Comparison of ENCODE assay signal across 16 cellular contexts in the genomic region with DNA sequence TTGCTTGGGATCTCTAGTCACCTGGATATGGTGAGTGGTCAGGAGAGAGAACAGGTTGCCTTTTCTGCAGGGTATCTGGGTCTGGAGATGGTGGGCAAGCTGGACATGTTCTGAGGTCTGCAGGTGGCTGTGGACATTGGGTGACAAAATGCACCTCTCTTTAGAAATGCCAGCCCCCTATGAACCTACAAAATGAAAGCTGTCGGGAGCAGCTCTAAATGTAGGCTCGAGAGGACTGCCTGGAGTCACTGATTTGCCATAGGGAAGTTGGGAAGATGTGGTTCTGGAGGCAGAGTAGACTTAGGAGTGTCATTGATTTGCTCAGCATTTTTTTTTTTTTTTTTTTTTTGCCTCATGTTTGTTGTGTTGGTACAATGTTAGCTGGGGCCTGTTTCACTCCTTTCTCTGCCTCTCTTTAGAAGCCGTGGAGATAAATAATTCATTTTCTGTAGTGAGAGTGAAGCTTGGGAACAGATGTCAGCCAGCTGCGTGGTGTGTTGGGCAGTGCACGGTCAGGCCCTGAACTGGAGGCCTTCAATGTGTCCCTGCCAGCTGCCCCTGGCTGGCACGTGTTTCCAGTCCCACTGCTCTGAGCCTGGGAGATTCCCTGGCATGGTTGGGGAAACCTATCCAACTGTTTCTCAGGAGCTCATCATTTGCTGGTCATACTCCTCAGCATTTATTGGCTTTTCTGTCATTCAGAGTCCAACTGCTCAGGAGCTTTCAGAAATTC. TPM values are rescaled to one million over a fixed set of nuclear protein-coding genes. Genes with fewer than 3 reads are reported as not detected.
DNase-seq lines count a peak whose midpoint lies in the region; ATAC-seq and TF ChIP-seq lines count a peak whose summit lies in the region.
"Had no signal": no experiment of that assay in that cellular context is flagged by ENCODE, and none has a peak within 500 bp of the region (broad histone marks: within the 10 kb centered on the region; RNA-seq: fewer than 3 reads in every experiment).

No MANE protein-coding gene starts in this region.

- ATAC-seq in HG02938 (IDR thresholded peaks at IDR 0.05; ENCODE audit: unreplicated experiment) (no peak), GM21526 (IDR thresholded peaks at IDR 0.05; ENCODE audit: low FRiP score, unreplicated experiment) (no peak), GM21737 (IDR thresholded peaks at IDR 0.05; ENCODE audit: unreplicated experiment) (no peak)

- no peak overlapping the region for H3K4me3 Mint-ChIP-seq in progenitor cell of endocrine pancreas (ENCODE audit: low read depth)
- H3K4me3 Mint-ChIP-seq: neural progenitor cell had no signal

- peaks cover 29% of the 10 kb centered on the region for H3K4me1 Mint-ChIP-seq in progenitor cell of endocrine pancreas (ENCODE audit: low read depth)

- H3K9me3 Mint-ChIP-seq in progenitor cell of endocrine pancreas (ENCODE audit: low read depth) = no peaks in the 10 kb centered on the region

- H3K36me3 Mint-ChIP-seq in progenitor cell of endocrine pancreas (ENCODE audit: insufficient read depth) = peaks cover 3% of the 10 kb centered on the region

- H3K27ac Mint-ChIP-seq in progenitor cell of endocrine pancreas = no peak overlapping the region
- H3K27ac Mint-ChIP-seq: neural progenitor cell had no signal

- H3K27me3 Mint-ChIP-seq in progenitor cell of endocrine pancreas = no peaks in the 10 kb centered on the region

- no peak for TF ChIP-seq CTCF in coronary artery (IDR thresholded peaks at IDR 0.05)
- no peak for TF ChIP-seq CTCF in progenitor cell of endocrine pancreas (IDR thresholded peaks at IDR 0.05; ENCODE audit: unreplicated experiment)

- no peak overlapping the region for H3K4me3 ChIP-seq in coronary artery
- H3K4me3 ChIP-seq: HAP-1, neural progenitor cell, SK-N-MC had no signal

- DNase-seq in LHCN-M2 (ENCODE audit: low read depth) (peak; percentile 86), coronary artery (ENCODE audit: low spot score) (peak; percentile 69), kidney glomerular epithelial cell (lab: John Stamatoyannopoulos, UW) (peak; percentile 9), retina (peak; percentile 56), progenitor cell of endocrine pancreas (ENCODE audit: low spot score, unreplicated experiment) (no peak)
- DNase-seq: cortex of kidney; NCI-H1436 treated with DMSO at 0.1 percent for 48 hours; NCI-H82; stimulated activated CD4-positive, alpha-beta T cell treated with anti-CD3 and anti-CD28 coated beads, Interleukin-1b, Interleukin-23, amount 100 ng/mL, for 48 hours; WERI-Rb-1 had no signal

- peak overlapping the region; percentile 47 to 53 for H3K27ac ChIP-seq in coronary artery
- H3K27ac ChIP-seq: neural progenitor cell, SK-N-MC, WERI-Rb-1 had no signal

RNA-seq across cellular contexts. Expression of gene RGS3, which starts 5.4 kb away (rescaled TPM):
- total RNA-seq in LHCN-M2 (2014; rRNA removed) (137 and 144 TPM in 2 replicates), progenitor cell of endocrine pancreas (39.3 and 44.2 TPM in 2 replicates)
- 90.4 TPM for polyA plus RNA-seq in LHCN-M2 (2012)

RNA-seq across cellular contexts. Expression of gene C9orf43, which starts 58.3 kb away (rescaled TPM):
- total RNA-seq in LHCN-M2 (2014; rRNA removed) (0.19 and 0.29 TPM in 2 replicates), progenitor cell of endocrine pancreas (0.51 and 1.6 TPM in 2 replicates)
- polyA plus RNA-seq in LHCN-M2 (2012) = 0.44 TPM

RNA-seq across cellular contexts. Expression of gene POLE3, which starts 58.4 kb away (rescaled TPM):
- total RNA-seq in LHCN-M2 (2014; rRNA removed) = 83.1 and 90.6 TPM in 2 replicates
- 39.2 TPM for polyA plus RNA-seq in LHCN-M2 (2012)
- total RNA-seq in progenitor cell of endocrine pancreas = 36.6 and 40.5 TPM in 2 replicates
